ENCODE assay signal across 8 cellular contexts in the genomic region with DNA sequence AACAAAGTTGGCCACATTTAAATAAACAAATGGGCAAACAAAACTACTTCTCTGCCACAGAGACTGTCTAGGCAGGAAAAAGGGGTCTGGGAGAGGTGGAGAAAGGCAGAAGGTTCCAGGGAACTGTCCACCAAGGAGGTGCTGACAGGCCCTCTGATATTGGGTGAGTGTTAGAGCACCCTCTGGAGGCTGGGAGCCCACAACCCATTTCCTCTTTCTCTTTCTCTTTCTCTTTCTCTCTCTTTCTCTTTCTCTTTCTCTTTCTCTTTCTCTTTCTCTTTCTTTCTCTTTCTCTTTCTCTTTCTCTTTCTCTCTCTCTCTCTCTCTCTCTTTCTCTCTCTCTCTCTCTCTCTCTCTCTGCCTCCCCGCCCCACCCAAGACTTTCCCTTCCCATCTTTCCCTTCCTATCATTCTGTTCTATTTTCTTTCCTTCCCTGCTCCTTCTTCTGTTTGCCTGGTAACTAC.
DNase-seq lines count a peak whose midpoint lies in the region; ATAC-seq, FAIRE-seq and TF ChIP-seq lines count a peak whose summit lies in the region.

No MANE protein-coding gene starts in this region.

- H3K4me1 ChIP-seq in K562 (replicated peaks in 1 of 2; ENCODE audit: control insufficient read depth in 2 of 2, insufficient read depth in 2 of 2, low read length in 2 of 2) = no peaks in the 10 kb centered on the region
- H3K4me1 ChIP-seq in liver (ENCODE audit: control insufficient read depth in 4 of 4, insufficient read depth in 4 of 4, low read length in 3 of 4) = no peaks in the 10 kb centered on the region
- no peaks in the 10 kb centered on the region for H3K4me1 ChIP-seq in esophagus squamous epithelium

- no peak overlapping the region for H3K27ac ChIP-seq in K562 (ENCODE audit: extremely low read depth, low read depth, low read length)
- H3K27ac ChIP-seq in liver (ENCODE audit: low read depth in 1 of 2, low read length in 2 of 2) = no peak overlapping the region
- no peak overlapping the region for H3K27ac ChIP-seq in esophagus squamous epithelium

- TF ChIP-seq POLR2A in K562 (conservative IDR thresholded peaks at IDR 0.05) (no peak), esophagus squamous epithelium (IDR thresholded peaks at IDR 0.05) (no peak)

- POLR2A ChIA-PET in K562 (lab: Yijun Ruan, JAX) = no interaction called here

- no peak for FAIRE-seq in K562 (lab: Jason Lieb, UNC)

- no peak overlapping the region for H2AFZ ChIP-seq in K562 (ENCODE audit: low read depth, low read length)

- no TSS peak for BruUV-seq in K562 (replicated peaks; lab: Mats Ljungman, UMichigan)

- WGBS in K562 (ENCODE audit: insufficient coverage, low coverage, missing lambda C conversion rate) = no CpG with 5 or more reads among the region's 1 CpG
- WGBS in liver = 29% methylated on average over 1 of the region's 1 CpG
- WGBS in esophagus squamous epithelium, 2 donors = 22 to 29% methylated on average over 1 of the region's 1 CpG

- TF ChIP-seq RAD21 in K562 (CRISPR knock-in tag; conservative IDR thresholded peaks at IDR 0.05 in 1 of 2, IDR thresholded peaks at IDR 0.05 in 1 of 2) (no peak; a peak in 1 of 4 replicates), liver (IDR thresholded peaks at IDR 0.05) (peak; percentile 25 to 45)

- H3K9ac ChIP-seq in K562 (ENCODE audit: insufficient read depth in 1 of 2, low read depth in 2 of 2, low read length in 2 of 2) = no peak overlapping the region
- H3K9ac ChIP-seq in liver (ENCODE audit: low read depth in 1 of 2, low read length in 2 of 2) = no peak overlapping the region

- in situ Hi-C loops in K562 (cut with MboI) = no loop called here

- TF ChIP-seq CTCF in K562 (IDR thresholded peaks at IDR 0.05 in 2 of 3, conservative IDR thresholded peaks at IDR 0.05 in 1 of 3; ENCODE audit: insufficient read depth in 2 of 3, low read depth in 1 of 3, low read length in 3 of 3) (peak in 2 of 3 experiments; percentile 18 to 33; a peak in 2 of 6 replicates), liver (IDR thresholded peaks at IDR 0.05; ENCODE audit: low read depth, low read length, missing input control) (no peak), esophagus squamous epithelium (IDR thresholded peaks at IDR 0.05) (no peak)

- H3K9me1 ChIP-seq in K562 (ENCODE audit: control insufficient read depth, insufficient read depth, low read length) = no peaks in the 10 kb centered on the region

- intact Hi-C loops in K562 (cut with micrococcal nuclease) = loop anchor here (10.0 kb wide), 1 partner anchor 880 kb away; no protein-coding TSS in a partner anchor
- intact Hi-C loops in esophagus squamous epithelium (cut with DNase I) = no loop called here

- H3K79me2 ChIP-seq in K562 (ENCODE audit: control insufficient read depth, insufficient read depth, low read length) = no peaks in the 10 kb centered on the region

- H4K20me1 ChIP-seq in K562 (replicated peaks; ENCODE audit: control insufficient read depth, insufficient read depth, low read length) = no peaks in the 10 kb centered on the region

- H3K9me3 ChIP-seq in K562 (replicated peaks; ENCODE audit: control insufficient read depth, insufficient read depth, low read depth, low read length) (no peaks in the 10 kb centered on the region; the same call in 1 of the 2 replicates), liver (ENCODE audit: control insufficient read depth in 4 of 4, low read length in 3 of 4) (no peaks in the 10 kb centered on the region), esophagus squamous epithelium (no peaks in the 10 kb centered on the region)

- H3K36me3 ChIP-seq in K562 (ENCODE audit: control insufficient read depth, insufficient read depth, low read length) (no peaks in the 10 kb centered on the region), liver (ENCODE audit: control insufficient read depth in 4 of 4, insufficient read depth in 3 of 4, low read depth in 1 of 4, low read length in 3 of 4) (no peaks in the 10 kb centered on the region), esophagus squamous epithelium (no peaks in the 10 kb centered on the region)

- H3K4me3 ChIP-seq in K562 (no peak overlapping the region), liver (ENCODE audit: low read depth in 1 of 3, low read length in 3 of 3) (peak overlapping the region in 1 of 3 donors; percentile 14), esophagus squamous epithelium (no peak overlapping the region)

- ATAC-seq in GM19351 (IDR thresholded peaks at IDR 0.05; ENCODE audit: unreplicated experiment) = peak; percentile 99
- peak; percentile 85 for ATAC-seq in HG03196 (IDR thresholded peaks at IDR 0.05; ENCODE audit: unreplicated experiment)
- ATAC-seq in K562 = 0 out of 3 replicates have a peak, but pooled peaks have one; percentile 42

- DNase-seq in DMS153 treated with DMSO at 0.1 percent for 48 hours (lab: John Stamatoyannopoulos, UW; ENCODE audit: unreplicated experiment) (peak; percentile 9), DMS153 (lab: John Stamatoyannopoulos, UW) (no peak), NOMO-1 treated with dmso at 0.1 percent for 144 hours (lab: John Stamatoyannopoulos, UW; ENCODE audit: unreplicated experiment) (peak; percentile 55), K562 (ENCODE audit: extremely low read depth in 1 of 4, low spot score in 3 of 4) (peak; percentile 15 to 27 (median 20)), esophagus squamous epithelium (lab: John Stamatoyannopoulos, UW) (no peak)

- CTCF ChIA-PET in K562 (lab: Yijun Ruan, JAX; ENCODE audit: low intra/inter-chr PET ratio) = no interaction called here

- TF ChIP-seq EP300 in K562 (IDR thresholded peaks at IDR 0.05; ENCODE audit: low read length) = no peak

- no peak overlapping the region for H3K4me2 ChIP-seq in K562 (ENCODE audit: insufficient read depth, low read length)

- H3K27me3 ChIP-seq in K562 (ENCODE audit: control insufficient read depth in 2 of 2, insufficient read depth in 2 of 2, low read length in 2 of 2) (no peaks in the 10 kb centered on the region), liver (ENCODE audit: control insufficient read depth in 4 of 4, insufficient read depth in 4 of 4, low read length in 3 of 4) (no peaks in the 10 kb centered on the region), esophagus squamous epithelium (no peaks in the 10 kb centered on the region)

TF ChIP-seq in K562, 482 proteins besides CTCF, POLR2A, EP300 and RAD21 (continues in another document):
- TF ChIP-seq TSC22D4 (tag; IDR thresholded peaks at IDR 0.05) = no peak
- peak; percentile 43; the same call in 1 of the 2 replicates for TF ChIP-seq SPI1 (IDR thresholded peaks at IDR 0.05; ENCODE audit: borderline replicate concordance, low read depth, low read length)
- TF ChIP-seq KLF1 (tag; IDR thresholded peaks at IDR 0.05) = no peak

TF ChIP-seq in liver, 16 proteins besides CTCF, POLR2A, EP300 and RAD21:
- TF ChIP-seq REST (IDR thresholded peaks at IDR 0.05) = peak; percentile 99
- TF ChIP-seq, protein P1, sequence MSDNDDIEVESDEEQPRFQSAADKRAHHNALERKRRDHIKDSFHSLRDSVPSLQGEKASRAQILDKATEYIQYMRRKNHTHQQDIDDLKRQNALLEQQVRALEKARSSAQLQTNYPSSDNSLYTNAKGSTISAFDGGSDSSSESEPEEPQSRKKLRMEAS (IDR thresholded peaks at IDR 0.05) = no peak
- TF ChIP-seq, protein P2, sequence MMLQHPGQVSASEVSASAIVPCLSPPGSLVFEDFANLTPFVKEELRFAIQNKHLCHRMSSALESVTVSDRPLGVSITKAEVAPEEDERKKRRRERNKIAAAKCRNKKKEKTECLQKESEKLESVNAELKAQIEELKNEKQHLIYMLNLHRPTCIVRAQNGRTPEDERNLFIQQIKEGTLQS (IDR thresholded peaks at IDR 0.05) = no peak

Comparison
In these comparisons a context has a peak if more than half of its experiments do, and no peak if none do; other contexts are left out.
1. DNase-seq: peak in DMS153 treated with DMSO at 0.1 percent for 48 hours (single experiment), NOMO-1 treated with dmso at 0.1 percent for 144 hours (single experiment) and K562 (4 of 4); none in DMS153 (single experiment) and esophagus squamous epithelium (single experiment).
2. ATAC-seq: peak in every context shown above with its lines; median percentile 99 in GM19351; 85 in HG03196; 42 in K562.
3. CTCF ChIP-seq: peak in K562 (2 of 3); none in liver (single experiment) and esophagus squamous epithelium (0 of 6).